Comparison of ENCODE assay signal across 1 cellular context in the genomic region with DNA sequence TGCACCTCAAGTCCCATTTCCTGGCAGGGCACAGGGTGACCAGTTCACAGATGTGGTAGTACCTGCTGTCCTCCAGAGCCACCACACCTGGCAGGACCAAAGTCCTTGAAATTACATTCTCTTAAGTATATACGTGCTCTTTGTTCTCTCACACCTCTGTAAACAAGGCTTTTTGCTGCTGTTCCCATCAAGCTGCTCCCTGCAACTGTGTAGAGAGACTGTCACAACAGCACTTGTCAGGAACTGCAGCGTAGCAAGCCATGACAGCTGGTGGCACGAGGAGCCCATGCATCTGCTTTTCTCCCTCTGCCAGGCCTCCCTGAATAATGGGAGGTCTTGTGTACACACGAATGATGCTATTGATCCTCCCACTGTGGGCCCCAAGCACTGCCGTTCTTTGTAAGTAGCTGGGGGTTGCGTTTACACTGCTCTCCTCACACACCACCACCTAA.
TF ChIP-seq lines count a peak whose summit lies in the region.

No MANE protein-coding gene starts in this region.

TF ChIP-seq in IMR-90, 13 proteins besides CTCF, POLR2A, EP300 and RAD21 (continued from another document):
- TF ChIP-seq, protein P1, sequence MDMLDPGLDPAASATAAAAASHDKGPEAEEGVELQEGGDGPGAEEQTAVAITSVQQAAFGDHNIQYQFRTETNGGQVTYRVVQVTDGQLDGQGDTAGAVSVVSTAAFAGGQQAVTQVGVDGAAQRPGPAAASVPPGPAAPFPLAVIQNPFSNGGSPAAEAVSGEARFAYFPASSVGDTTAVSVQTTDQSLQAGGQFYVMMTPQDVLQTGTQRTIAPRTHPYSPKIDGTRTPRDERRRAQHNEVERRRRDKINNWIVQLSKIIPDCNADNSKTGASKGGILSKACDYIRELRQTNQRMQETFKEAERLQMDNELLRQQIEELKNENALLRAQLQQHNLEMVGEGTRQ (IDR thresholded peaks at IDR 0.05; ENCODE audit: low read depth, low read length) = no peak
- no peak for TF ChIP-seq CHD1 (IDR thresholded peaks at IDR 0.05; ENCODE audit: low read depth, low read length)
- TF ChIP-seq, protein P2, sequence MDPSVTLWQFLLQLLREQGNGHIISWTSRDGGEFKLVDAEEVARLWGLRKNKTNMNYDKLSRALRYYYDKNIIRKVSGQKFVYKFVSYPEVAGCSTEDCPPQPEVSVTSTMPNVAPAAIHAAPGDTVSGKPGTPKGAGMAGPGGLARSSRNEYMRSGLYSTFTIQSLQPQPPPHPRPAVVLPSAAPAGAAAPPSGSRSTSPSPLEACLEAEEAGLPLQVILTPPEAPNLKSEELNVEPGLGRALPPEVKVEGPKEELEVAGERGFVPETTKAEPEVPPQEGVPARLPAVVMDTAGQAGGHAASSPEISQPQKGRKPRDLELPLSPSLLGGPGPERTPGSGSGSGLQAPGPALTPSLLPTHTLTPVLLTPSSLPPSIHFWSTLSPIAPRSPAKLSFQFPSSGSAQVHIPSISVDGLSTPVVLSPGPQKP (IDR thresholded peaks at IDR 0.05; ENCODE audit: borderline replicate concordance, low read depth, low read length) = no peak
